1 cellular context compared by ENCODE assay signal in the genomic region with DNA sequence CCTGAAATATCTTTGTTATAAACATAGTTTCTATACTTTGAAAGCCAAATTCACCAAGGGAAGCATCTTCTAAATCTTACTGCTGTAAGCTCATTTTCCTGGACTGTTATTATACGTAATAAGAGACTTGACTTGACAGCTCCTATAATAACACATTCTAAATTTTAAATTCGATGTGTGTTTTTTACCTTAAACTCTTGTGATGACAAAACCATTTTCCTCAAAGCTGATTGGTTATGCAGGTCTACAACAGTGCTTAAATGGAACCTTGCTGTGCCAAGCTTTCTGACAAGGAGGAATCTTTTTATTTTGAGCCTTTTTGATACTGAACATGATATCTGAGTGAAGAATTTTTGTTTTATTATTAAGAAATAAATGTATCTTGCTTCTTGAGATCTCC.
TF ChIP-seq lines count a peak whose summit lies in the region.

A gene with protein sequence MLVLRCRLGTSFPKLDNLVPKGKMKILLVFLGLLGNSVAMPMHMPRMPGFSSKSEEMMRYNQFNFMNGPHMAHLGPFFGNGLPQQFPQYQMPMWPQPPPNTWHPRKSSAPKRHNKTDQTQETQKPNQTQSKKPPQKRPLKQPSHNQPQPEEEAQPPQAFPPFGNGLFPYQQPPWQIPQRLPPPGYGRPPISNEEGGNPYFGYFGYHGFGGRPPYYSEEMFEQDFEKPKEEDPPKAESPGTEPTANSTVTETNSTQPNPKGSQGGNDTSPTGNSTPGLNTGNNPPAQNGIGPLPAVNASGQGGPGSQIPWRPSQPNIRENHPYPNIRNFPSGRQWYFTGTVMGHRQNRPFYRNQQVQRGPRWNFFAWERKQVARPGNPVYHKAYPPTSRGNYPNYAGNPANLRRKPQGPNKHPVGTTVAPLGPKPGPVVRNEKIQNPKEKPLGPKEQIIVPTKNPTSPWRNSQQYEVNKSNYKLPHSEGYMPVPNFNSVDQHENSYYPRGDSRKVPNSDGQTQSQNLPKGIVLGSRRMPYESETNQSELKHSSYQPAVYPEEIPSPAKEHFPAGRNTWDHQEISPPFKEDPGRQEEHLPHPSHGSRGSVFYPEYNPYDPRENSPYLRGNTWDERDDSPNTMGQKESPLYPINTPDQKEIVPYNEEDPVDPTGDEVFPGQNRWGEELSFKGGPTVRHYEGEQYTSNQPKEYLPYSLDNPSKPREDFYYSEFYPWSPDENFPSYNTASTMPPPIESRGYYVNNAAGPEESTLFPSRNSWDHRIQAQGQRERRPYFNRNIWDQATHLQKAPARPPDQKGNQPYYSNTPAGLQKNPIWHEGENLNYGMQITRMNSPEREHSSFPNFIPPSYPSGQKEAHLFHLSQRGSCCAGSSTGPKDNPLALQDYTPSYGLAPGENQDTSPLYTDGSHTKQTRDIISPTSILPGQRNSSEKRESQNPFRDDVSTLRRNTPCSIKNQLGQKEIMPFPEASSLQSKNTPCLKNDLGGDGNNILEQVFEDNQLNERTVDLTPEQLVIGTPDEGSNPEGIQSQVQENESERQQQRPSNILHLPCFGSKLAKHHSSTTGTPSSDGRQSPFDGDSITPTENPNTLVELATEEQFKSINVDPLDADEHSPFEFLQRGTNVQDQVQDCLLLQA (plus strand): TSS at position 301 of the 400 bp plus-strand sequence. CDS start 757 bp downstream, outside the sequence.

TF ChIP-seq in GM23338, 12 proteins besides CTCF, POLR2A, EP300 and RAD21 (continued from another document):
- no peak for TF ChIP-seq NANOG (IDR thresholded peaks at IDR 0.05; ENCODE audit: borderline replicate concordance)
- no peak for TF ChIP-seq EZH2phosphoT487 (IDR thresholded peaks at IDR 0.05; ENCODE audit: unreplicated experiment)
- TF ChIP-seq, protein P1, sequence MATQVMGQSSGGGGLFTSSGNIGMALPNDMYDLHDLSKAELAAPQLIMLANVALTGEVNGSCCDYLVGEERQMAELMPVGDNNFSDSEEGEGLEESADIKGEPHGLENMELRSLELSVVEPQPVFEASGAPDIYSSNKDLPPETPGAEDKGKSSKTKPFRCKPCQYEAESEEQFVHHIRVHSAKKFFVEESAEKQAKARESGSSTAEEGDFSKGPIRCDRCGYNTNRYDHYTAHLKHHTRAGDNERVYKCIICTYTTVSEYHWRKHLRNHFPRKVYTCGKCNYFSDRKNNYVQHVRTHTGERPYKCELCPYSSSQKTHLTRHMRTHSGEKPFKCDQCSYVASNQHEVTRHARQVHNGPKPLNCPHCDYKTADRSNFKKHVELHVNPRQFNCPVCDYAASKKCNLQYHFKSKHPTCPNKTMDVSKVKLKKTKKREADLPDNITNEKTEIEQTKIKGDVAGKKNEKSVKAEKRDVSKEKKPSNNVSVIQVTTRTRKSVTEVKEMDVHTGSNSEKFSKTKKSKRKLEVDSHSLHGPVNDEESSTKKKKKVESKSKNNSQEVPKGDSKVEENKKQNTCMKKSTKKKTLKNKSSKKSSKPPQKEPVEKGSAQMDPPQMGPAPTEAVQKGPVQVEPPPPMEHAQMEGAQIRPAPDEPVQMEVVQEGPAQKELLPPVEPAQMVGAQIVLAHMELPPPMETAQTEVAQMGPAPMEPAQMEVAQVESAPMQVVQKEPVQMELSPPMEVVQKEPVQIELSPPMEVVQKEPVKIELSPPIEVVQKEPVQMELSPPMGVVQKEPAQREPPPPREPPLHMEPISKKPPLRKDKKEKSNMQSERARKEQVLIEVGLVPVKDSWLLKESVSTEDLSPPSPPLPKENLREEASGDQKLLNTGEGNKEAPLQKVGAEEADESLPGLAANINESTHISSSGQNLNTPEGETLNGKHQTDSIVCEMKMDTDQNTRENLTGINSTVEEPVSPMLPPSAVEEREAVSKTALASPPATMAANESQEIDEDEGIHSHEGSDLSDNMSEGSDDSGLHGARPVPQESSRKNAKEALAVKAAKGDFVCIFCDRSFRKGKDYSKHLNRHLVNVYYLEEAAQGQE (IDR thresholded peaks at IDR 0.05; ENCODE audit: unreplicated experiment) = no peak
- TF ChIP-seq, protein P2, sequence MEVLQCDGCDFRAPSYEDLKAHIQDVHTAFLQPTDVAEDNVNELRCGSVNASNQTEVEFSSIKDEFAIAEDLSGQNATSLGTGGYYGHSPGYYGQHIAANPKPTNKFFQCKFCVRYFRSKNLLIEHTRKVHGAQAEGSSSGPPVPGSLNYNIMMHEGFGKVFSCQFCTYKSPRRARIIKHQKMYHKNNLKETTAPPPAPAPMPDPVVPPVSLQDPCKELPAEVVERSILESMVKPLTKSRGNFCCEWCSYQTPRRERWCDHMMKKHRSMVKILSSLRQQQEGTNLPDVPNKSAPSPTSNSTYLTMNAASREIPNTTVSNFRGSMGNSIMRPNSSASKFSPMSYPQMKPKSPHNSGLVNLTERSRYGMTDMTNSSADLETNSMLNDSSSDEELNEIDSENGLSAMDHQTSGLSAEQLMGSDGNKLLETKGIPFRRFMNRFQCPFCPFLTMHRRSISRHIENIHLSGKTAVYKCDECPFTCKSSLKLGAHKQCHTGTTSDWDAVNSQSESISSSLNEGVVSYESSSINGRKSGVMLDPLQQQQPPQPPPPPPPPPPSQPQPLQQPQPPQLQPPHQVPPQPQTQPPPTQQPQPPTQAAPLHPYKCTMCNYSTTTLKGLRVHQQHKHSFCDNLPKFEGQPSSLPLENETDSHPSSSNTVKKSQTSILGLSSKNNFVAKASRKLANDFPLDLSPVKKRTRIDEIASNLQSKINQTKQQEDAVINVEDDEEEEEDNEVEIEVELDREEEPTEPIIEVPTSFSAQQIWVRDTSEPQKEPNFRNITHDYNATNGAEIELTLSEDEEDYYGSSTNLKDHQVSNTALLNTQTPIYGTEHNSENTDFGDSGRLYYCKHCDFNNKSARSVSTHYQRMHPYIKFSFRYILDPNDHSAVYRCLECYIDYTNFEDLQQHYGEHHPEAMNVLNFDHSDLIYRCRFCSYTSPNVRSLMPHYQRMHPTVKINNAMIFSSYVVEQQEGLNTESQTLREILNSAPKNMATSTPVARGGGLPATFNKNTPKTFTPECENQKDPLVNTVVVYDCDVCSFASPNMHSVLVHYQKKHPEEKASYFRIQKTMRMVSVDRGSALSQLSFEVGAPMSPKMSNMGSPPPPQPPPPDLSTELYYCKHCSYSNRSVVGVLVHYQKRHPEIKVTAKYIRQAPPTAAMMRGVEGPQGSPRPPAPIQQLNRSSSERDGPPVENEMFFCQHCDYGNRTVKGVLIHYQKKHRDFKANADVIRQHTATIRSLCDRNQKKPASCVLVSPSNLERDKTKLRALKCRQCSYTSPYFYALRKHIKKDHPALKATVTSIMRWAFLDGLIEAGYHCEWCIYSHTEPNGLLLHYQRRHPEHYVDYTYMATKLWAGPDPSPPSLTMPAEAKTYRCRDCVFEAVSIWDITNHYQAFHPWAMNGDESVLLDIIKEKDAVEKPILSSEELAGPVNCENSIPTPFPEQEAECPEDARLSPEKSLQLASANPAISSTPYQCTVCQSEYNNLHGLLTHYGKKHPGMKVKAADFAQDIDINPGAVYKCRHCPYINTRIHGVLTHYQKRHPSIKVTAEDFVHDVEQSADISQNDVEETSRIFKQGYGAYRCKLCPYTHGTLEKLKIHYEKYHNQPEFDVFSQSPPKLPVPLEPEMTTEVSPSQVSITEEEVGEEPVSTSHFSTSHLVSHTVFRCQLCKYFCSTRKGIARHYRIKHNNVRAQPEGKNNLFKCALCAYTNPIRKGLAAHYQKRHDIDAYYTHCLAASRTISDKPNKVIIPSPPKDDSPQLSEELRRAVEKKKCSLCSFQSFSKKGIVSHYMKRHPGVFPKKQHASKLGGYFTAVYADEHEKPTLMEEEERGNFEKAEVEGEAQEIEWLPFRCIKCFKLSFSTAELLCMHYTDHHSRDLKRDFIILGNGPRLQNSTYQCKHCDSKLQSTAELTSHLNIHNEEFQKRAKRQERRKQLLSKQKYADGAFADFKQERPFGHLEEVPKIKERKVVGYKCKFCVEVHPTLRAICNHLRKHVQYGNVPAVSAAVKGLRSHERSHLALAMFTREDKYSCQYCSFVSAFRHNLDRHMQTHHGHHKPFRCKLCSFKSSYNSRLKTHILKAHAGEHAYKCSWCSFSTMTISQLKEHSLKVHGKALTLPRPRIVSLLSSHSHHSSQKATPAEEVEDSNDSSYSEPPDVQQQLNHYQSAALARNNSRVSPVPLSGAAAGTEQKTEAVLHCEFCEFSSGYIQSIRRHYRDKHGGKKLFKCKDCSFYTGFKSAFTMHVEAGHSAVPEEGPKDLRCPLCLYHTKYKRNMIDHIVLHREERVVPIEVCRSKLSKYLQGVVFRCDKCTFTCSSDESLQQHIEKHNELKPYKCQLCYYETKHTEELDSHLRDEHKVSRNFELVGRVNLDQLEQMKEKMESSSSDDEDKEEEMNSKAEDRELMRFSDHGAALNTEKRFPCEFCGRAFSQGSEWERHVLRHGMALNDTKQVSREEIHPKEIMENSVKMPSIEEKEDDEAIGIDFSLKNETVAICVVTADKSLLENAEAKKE (CRISPR knock-in tag; IDR thresholded peaks at IDR 0.05) = no peak
- no peak for TF ChIP-seq ZNF114 (CRISPR knock-in tag; IDR thresholded peaks at IDR 0.05)
- no peak for TF ChIP-seq STAT1 (IDR thresholded peaks at IDR 0.05; ENCODE audit: unreplicated experiment)
- TF ChIP-seq ZNF331 (CRISPR knock-in tag; IDR thresholded peaks at IDR 0.05; ENCODE audit: low read depth) = no peak
- no peak for TF ChIP-seq EZH2 (IDR thresholded peaks at IDR 0.05; ENCODE audit: low read depth, unreplicated experiment)
- TF ChIP-seq, protein P3, sequence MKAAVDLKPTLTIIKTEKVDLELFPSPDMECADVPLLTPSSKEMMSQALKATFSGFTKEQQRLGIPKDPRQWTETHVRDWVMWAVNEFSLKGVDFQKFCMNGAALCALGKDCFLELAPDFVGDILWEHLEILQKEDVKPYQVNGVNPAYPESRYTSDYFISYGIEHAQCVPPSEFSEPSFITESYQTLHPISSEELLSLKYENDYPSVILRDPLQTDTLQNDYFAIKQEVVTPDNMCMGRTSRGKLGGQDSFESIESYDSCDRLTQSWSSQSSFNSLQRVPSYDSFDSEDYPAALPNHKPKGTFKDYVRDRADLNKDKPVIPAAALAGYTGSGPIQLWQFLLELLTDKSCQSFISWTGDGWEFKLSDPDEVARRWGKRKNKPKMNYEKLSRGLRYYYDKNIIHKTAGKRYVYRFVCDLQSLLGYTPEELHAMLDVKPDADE (IDR thresholded peaks at IDR 0.05) = no peak
- TF ChIP-seq POLR2AphosphoS5 (IDR thresholded peaks at IDR 0.05; ENCODE audit: low read depth) = no peak
TF ChIP-seq in GM23338: peak in this region for 0.
